Comparison of ENCODE assay signal across 1 cellular context in the genomic region with DNA sequence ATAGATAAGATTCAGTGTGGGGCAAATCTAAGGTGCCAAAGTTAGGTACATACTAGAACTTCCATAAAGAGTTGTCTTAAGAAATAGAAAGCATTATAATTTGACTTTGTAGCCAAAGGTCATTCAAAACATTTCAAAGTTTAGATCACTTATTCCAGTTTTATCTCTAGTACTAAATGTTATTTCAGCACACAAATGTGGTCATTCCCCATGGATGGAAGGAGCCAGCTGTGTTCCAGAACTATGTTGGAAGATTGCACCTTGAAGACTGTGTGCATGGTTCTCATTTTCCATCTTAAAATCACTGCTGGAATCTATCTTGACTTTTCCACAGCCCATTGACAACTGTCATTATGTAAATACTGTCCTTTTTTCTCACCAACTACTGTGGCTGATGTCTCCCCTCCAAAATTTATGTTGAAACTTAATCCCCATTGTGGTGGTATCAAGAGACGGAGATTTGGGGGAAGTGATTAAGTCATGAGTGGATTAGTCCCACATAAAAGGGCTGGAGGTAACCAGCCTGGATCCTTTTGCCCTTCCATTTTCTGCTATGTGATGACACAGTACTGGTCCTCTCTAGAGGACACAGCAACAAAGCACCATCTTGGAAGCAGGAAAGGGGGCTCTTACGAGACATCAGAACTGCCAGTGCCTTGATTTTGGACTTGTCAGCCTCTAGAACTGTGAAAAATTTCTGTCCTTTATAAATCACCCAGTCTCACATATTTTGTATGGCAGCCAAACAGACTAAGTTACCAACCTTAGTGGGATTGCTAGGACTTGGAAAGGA.
TF ChIP-seq lines count a peak whose summit lies in the region.

No MANE protein-coding gene starts in this region.

TF ChIP-seq in SK-N-SH, 30 proteins besides CTCF, POLR2A, EP300 and RAD21:
- TF ChIP-seq, protein P1, sequence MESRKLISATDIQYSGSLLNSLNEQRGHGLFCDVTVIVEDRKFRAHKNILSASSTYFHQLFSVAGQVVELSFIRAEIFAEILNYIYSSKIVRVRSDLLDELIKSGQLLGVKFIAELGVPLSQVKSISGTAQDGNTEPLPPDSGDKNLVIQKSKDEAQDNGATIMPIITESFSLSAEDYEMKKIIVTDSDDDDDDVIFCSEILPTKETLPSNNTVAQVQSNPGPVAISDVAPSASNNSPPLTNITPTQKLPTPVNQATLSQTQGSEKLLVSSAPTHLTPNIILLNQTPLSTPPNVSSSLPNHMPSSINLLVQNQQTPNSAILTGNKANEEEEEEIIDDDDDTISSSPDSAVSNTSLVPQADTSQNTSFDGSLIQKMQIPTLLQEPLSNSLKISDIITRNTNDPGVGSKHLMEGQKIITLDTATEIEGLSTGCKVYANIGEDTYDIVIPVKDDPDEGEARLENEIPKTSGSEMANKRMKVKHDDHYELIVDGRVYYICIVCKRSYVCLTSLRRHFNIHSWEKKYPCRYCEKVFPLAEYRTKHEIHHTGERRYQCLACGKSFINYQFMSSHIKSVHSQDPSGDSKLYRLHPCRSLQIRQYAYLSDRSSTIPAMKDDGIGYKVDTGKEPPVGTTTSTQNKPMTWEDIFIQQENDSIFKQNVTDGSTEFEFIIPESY (IDR thresholded peaks at IDR 0.05; ENCODE audit: borderline replicate concordance, low read depth) = no peak
- no peak for TF ChIP-seq SMC3 (IDR thresholded peaks at IDR 0.05; ENCODE audit: low read depth, low read length)
- no peak for TF ChIP-seq MEF2A (IDR thresholded peaks at IDR 0.05; ENCODE audit: borderline replicate concordance, low read depth)
- TF ChIP-seq, protein P2, sequence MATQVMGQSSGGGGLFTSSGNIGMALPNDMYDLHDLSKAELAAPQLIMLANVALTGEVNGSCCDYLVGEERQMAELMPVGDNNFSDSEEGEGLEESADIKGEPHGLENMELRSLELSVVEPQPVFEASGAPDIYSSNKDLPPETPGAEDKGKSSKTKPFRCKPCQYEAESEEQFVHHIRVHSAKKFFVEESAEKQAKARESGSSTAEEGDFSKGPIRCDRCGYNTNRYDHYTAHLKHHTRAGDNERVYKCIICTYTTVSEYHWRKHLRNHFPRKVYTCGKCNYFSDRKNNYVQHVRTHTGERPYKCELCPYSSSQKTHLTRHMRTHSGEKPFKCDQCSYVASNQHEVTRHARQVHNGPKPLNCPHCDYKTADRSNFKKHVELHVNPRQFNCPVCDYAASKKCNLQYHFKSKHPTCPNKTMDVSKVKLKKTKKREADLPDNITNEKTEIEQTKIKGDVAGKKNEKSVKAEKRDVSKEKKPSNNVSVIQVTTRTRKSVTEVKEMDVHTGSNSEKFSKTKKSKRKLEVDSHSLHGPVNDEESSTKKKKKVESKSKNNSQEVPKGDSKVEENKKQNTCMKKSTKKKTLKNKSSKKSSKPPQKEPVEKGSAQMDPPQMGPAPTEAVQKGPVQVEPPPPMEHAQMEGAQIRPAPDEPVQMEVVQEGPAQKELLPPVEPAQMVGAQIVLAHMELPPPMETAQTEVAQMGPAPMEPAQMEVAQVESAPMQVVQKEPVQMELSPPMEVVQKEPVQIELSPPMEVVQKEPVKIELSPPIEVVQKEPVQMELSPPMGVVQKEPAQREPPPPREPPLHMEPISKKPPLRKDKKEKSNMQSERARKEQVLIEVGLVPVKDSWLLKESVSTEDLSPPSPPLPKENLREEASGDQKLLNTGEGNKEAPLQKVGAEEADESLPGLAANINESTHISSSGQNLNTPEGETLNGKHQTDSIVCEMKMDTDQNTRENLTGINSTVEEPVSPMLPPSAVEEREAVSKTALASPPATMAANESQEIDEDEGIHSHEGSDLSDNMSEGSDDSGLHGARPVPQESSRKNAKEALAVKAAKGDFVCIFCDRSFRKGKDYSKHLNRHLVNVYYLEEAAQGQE (IDR thresholded peaks at IDR 0.05; ENCODE audit: low read depth, low read length) = no peak
- no peak for TF ChIP-seq EZH2phosphoT487 (IDR thresholded peaks at IDR 0.05; ENCODE audit: borderline replicate concordance, low read depth)
- TF ChIP-seq, protein P3, sequence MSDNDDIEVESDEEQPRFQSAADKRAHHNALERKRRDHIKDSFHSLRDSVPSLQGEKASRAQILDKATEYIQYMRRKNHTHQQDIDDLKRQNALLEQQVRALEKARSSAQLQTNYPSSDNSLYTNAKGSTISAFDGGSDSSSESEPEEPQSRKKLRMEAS (IDR thresholded peaks at IDR 0.05; ENCODE audit: low read depth) = no peak
- TF ChIP-seq TEAD4 (IDR thresholded peaks at IDR 0.05; ENCODE audit: borderline replicate concordance, insufficient read depth) = no peak
- TF ChIP-seq, protein P4, sequence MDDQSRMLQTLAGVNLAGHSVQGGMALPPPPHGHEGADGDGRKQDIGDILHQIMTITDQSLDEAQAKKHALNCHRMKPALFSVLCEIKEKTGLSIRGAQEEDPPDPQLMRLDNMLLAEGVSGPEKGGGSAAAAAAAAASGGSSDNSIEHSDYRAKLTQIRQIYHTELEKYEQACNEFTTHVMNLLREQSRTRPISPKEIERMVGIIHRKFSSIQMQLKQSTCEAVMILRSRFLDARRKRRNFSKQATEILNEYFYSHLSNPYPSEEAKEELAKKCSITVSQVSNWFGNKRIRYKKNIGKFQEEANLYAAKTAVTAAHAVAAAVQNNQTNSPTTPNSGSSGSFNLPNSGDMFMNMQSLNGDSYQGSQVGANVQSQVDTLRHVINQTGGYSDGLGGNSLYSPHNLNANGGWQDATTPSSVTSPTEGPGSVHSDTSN (IDR thresholded peaks at IDR 0.05) = no peak
- TF ChIP-seq YY1 (IDR thresholded peaks at IDR 0.05; ENCODE audit: low read depth) = no peak
- TF ChIP-seq, protein P5, sequence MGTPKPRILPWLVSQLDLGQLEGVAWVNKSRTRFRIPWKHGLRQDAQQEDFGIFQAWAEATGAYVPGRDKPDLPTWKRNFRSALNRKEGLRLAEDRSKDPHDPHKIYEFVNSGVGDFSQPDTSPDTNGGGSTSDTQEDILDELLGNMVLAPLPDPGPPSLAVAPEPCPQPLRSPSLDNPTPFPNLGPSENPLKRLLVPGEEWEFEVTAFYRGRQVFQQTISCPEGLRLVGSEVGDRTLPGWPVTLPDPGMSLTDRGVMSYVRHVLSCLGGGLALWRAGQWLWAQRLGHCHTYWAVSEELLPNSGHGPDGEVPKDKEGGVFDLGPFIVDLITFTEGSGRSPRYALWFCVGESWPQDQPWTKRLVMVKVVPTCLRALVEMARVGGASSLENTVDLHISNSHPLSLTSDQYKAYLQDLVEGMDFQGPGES (IDR thresholded peaks at IDR 0.05; ENCODE audit: low read depth, low read length) = no peak
- no peak for TF ChIP-seq GATA2 (CRISPR knock-in tag; IDR thresholded peaks at IDR 0.05)
- TF ChIP-seq POLR2AphosphoS5 (IDR thresholded peaks at IDR 0.05; ENCODE audit: low read depth, low read length) = no peak
- TF ChIP-seq JUND (IDR thresholded peaks at IDR 0.05) = no peak
- TF ChIP-seq FOSL2 (IDR thresholded peaks at IDR 0.05; ENCODE audit: borderline replicate concordance, low read depth) = no peak
- TF ChIP-seq TCF12 (IDR thresholded peaks at IDR 0.05) = no peak
- TF ChIP-seq, protein P6, sequence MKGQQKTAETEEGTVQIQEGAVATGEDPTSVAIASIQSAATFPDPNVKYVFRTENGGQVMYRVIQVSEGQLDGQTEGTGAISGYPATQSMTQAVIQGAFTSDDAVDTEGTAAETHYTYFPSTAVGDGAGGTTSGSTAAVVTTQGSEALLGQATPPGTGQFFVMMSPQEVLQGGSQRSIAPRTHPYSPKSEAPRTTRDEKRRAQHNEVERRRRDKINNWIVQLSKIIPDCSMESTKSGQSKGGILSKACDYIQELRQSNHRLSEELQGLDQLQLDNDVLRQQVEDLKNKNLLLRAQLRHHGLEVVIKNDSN (IDR thresholded peaks at IDR 0.05; ENCODE audit: borderline replicate concordance, low read depth) = no peak
- no peak for TF ChIP-seq FOXM1 (IDR thresholded peaks at IDR 0.05; ENCODE audit: low read depth)
- no peak for TF ChIP-seq RCOR1 (IDR thresholded peaks at IDR 0.05; ENCODE audit: low read length)
- no peak for TF ChIP-seq ELF1 (IDR thresholded peaks at IDR 0.05)
